ENCODE assay signal across 1 cellular context in genomic region chr14:73462078-73462715, GRCh38.
A peak's percentile ranks its signal among the peaks of the same experiment; 100 is the strongest.
TF ChIP-seq lines count a peak whose summit lies in the region.

No MANE protein-coding gene starts in this region.

TF ChIP-seq in HepG2, 621 proteins besides CTCF, POLR2A, EP300 and RAD21 (continued from another document and continues in another):
- TF ChIP-seq HDAC1 (CRISPR knock-in tag; IDR thresholded peaks at IDR 0.05) (peak; percentile 86), JUND (CRISPR knock-in tag; IDR thresholded peaks at IDR 0.05) (no peak), ASH2L (IDR thresholded peaks at IDR 0.05; ENCODE audit: insufficient read length, low read depth, low read length) (peak; percentile 80), HNRNPUL1 (IDR thresholded peaks at IDR 0.05; ENCODE audit: low read depth, low read length) (no peak), ZNF564 (CRISPR knock-in tag; IDR thresholded peaks at IDR 0.05) (0 out of 2 replicates have a peak, but pooled peaks have one; percentile 69), TFDP1 (CRISPR knock-in tag; IDR thresholded peaks at IDR 0.05; ENCODE audit: borderline replicate concordance) (peak; percentile 25; the same call in 1 of the 2 replicates), GTF2F1 (IDR thresholded peaks at IDR 0.05; ENCODE audit: low read length) (no peak), FOXP4 (CRISPR knock-in tag; IDR thresholded peaks at IDR 0.05) (peak; percentile 83), TARDBP (CRISPR knock-in tag; IDR thresholded peaks at IDR 0.05) (peak; percentile 61; the same call in 1 of the 2 replicates), ZBTB26 (CRISPR knock-in tag; IDR thresholded peaks at IDR 0.05; ENCODE audit: borderline replicate concordance) (no peak), HMG20A (CRISPR knock-in tag; IDR thresholded peaks at IDR 0.05; ENCODE audit: borderline replicate concordance) (peak; percentile 41; the same call in 1 of the 2 replicates), BRF2 (CRISPR knock-in tag; IDR thresholded peaks at IDR 0.05) (no peak; the same call in 1 of the 2 replicates), SCMH1 (CRISPR knock-in tag; IDR thresholded peaks at IDR 0.05; ENCODE audit: borderline replicate concordance) (no peak), AKAP8 (CRISPR knock-in tag; IDR thresholded peaks at IDR 0.05) (no peak), KLF9 (CRISPR knock-in tag; IDR thresholded peaks at IDR 0.05; ENCODE audit: low read depth) (0 out of 2 replicates have a peak, but pooled peaks have one; percentile 82), SSRP1 (CRISPR knock-in tag; IDR thresholded peaks at IDR 0.05) (no peak), MYC (CRISPR knock-in tag; IDR thresholded peaks at IDR 0.05; ENCODE audit: borderline replicate concordance) (peak; percentile 96), REL (CRISPR knock-in tag; conservative IDR thresholded peaks at IDR 0.05) (no peak), ZBTB3 (CRISPR knock-in tag; IDR thresholded peaks at IDR 0.05; ENCODE audit: borderline replicate concordance, low read depth) (no peak), ZNF329 (CRISPR knock-in tag; IDR thresholded peaks at IDR 0.05; ENCODE audit: low read depth) (no peak), ERF (CRISPR knock-in tag; IDR thresholded peaks at IDR 0.05) (peak; percentile 80), FIP1L1 (IDR thresholded peaks at IDR 0.05; ENCODE audit: borderline replicate concordance, insufficient read depth, low read depth, low read length) (no peak), ZNF441 (CRISPR knock-in tag; IDR thresholded peaks at IDR 0.05; ENCODE audit: borderline replicate concordance) (peak; percentile 85; the same call in 1 of the 2 replicates), SRF (IDR thresholded peaks at IDR 0.05; ENCODE audit: low read depth, low read length) (no peak), SKIL (CRISPR knock-in tag; IDR thresholded peaks at IDR 0.05; ENCODE audit: borderline replicate concordance) (no peak; the same call in 1 of the 2 replicates), CSRNP2 (CRISPR knock-in tag; conservative IDR thresholded peaks at IDR 0.05; ENCODE audit: low read depth) (no peak), TAF15 (IDR thresholded peaks at IDR 0.05; ENCODE audit: low read depth, low read length, poor library complexity, severe bottlenecking) (no peak), ZNF30 (CRISPR knock-in tag; IDR thresholded peaks at IDR 0.05) (no peak), SIX4 (CRISPR knock-in tag; IDR thresholded peaks at IDR 0.05) (no peak), TERF1 (CRISPR knock-in tag; IDR thresholded peaks at IDR 0.05) (no peak), HINFP (CRISPR knock-in tag; IDR thresholded peaks at IDR 0.05; ENCODE audit: low read depth) (peak; percentile 70; the same call in 1 of the 2 replicates), ZNF740 (CRISPR knock-in tag; IDR thresholded peaks at IDR 0.05) (peak; percentile 49; the same call in 1 of the 2 replicates), TFE3 (CRISPR knock-in tag; IDR thresholded peaks at IDR 0.05) (peak; percentile 67), ZNF101 (CRISPR knock-in tag; IDR thresholded peaks at IDR 0.05; ENCODE audit: borderline replicate concordance, low read depth) (no peak), ZNF3 (CRISPR knock-in tag; IDR thresholded peaks at IDR 0.05) (no peak), ZSCAN25 (CRISPR knock-in tag; IDR thresholded peaks at IDR 0.05) (0 out of 2 replicates have a peak, but pooled peaks have one; percentile 18), RFX5 (IDR thresholded peaks at IDR 0.05; ENCODE audit: low read depth, low read length) (0 out of 2 replicates have a peak, but pooled peaks have one; percentile 44), DPF2 (CRISPR knock-in tag; IDR thresholded peaks at IDR 0.05; ENCODE audit: borderline replicate concordance, low read depth) (peak; percentile 77), ZNF777 (CRISPR knock-in tag; IDR thresholded peaks at IDR 0.05) (0 out of 2 replicates have a peak, but pooled peaks have one; percentile 24), POLR2AphosphoS2 (IDR thresholded peaks at IDR 0.05; ENCODE audit: low read depth, low read length) (no peak), ZMYM2 (CRISPR knock-in tag; IDR thresholded peaks at IDR 0.05) (peak; percentile 75; the same call in 1 of the 2 replicates), MLXIP (CRISPR knock-in tag; IDR thresholded peaks at IDR 0.05; ENCODE audit: borderline replicate concordance) (no peak), THAP8 (CRISPR knock-in tag; IDR thresholded peaks at IDR 0.05; ENCODE audit: borderline replicate concordance) (no peak), ZSCAN12 (CRISPR knock-in tag; IDR thresholded peaks at IDR 0.05) (no peak), ZNF274 (CRISPR knock-in tag; IDR thresholded peaks at IDR 0.05) (no peak), KDM6A (CRISPR knock-in tag; IDR thresholded peaks at IDR 0.05; ENCODE audit: low read depth) (peak; percentile 81), RBAK (CRISPR knock-in tag; IDR thresholded peaks at IDR 0.05) (no peak)
